Comparison of ENCODE assay signal across 19 cellular contexts in the genomic region with DNA sequence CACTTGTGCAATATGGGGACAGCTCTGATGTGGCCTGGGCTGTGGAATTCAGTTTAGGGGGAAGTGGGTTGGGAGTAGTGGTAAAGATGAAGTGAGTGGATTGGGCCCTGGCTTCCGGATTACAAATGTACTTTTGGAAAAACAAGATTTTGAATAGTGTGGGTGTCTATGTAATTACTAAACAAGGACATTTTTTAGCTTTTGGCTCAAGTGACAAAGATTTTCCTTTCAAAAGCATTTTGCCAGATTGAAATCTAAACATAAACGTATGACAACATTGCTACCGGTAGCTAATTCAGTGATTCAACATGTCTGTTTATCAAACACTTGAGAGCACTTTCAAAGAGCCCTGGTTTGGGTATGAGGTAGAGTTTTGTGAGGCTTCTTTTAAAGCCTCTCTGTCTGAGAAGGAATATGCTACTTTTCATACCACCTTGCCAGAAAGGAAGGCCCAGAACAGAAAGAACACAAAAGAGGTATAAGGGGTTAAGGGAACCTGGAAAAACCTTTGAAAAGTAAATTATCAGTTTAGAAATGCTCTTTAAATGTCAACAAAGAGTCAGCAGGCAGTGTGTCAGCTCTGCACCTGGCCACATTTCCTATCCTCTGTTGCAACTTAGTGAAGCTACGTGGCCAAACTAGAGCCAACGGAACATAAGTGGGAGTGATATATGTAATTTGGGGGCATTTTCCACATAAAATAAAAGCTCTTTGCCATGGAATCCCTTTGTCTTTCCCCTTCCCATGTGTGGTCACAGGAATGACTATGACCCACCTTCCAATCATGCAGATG.
A peak's percentile ranks its signal among the peaks of the same experiment; 100 is the strongest.
DNase-seq lines count a peak whose midpoint lies in the region; ATAC-seq, FAIRE-seq and TF ChIP-seq lines count a peak whose summit lies in the region.
"Had no signal": no experiment of that assay in that cellular context is flagged by ENCODE, and none has a peak within 500 bp of the region (broad histone marks: within the 10 kb centered on the region; RNA-seq: fewer than 3 reads in every experiment).

No MANE protein-coding gene starts in this region.

- no TSS peak for BruUV-seq in endothelial cell of umbilical vein (replicated peaks; lab: Mats Ljungman, UMichigan)

- TF ChIP-seq CTCF in endothelial cell of umbilical vein (IDR thresholded peaks at IDR 0.05; ENCODE audit: extremely low read depth in 1 of 2, insufficient read depth in 1 of 2, low read depth in 1 of 2, low read length in 2 of 2) (no peak), pancreas (IDR thresholded peaks at IDR 0.05) (no peak)

- H3K4me3 ChIP-seq in Jurkat, Clone E6-1 (ENCODE audit: low read length): no peak overlapping the region
- H3K4me3 ChIP-seq in endothelial cell of umbilical vein (replicated peaks in 1 of 3; ENCODE audit: insufficient read depth in 1 of 3, low read depth in 1 of 3, low read length in 3 of 3) (no peak overlapping the region), pancreas (no peak overlapping the region)
- H3K4me3 ChIP-seq: SK-N-MC had no signal

- H3K27me3 ChIP-seq in endothelial cell of umbilical vein (ENCODE audit: control insufficient read depth in 2 of 2, insufficient read depth in 2 of 2, low read length in 2 of 2) (no peaks in the 10 kb centered on the region), pancreas (no peaks in the 10 kb centered on the region)

- H3K4me1 ChIP-seq in endothelial cell of umbilical vein (ENCODE audit: control insufficient read depth, extremely low read depth, insufficient read depth, low read length) (peaks cover 4% of the 10 kb centered on the region), pancreas (peaks cover 5 to 23% (median 12%) of the 10 kb centered on the region in 3 donors)

- dilution Hi-C loops in endothelial cell of umbilical vein (cut with MboI; ENCODE audit: extremely low pct_ligation_motif_present, low sequenced_read_pairs): no loop called here

- H3K9ac ChIP-seq in endothelial cell of umbilical vein (replicated peaks; ENCODE audit: extremely low read depth, insufficient read depth, low read length): no peak overlapping the region

- H3K36me3 ChIP-seq in endothelial cell of umbilical vein (ENCODE audit: control insufficient read depth in 2 of 2, extremely low read depth in 1 of 2, insufficient read depth in 2 of 2, low read length in 2 of 2) (no peaks in the 10 kb centered on the region), pancreas (no peaks in the 10 kb centered on the region)

- 38% methylated on average over 5 of the region's 5 CpGs for WGBS in pancreas, 2 donors

- no peaks in the 10 kb centered on the region for H3K9me1 ChIP-seq in endothelial cell of umbilical vein (replicated peaks; ENCODE audit: control insufficient read depth, extremely low read depth, insufficient read depth, low read length)

- DNase-seq in DMS153 (lab: John Stamatoyannopoulos, UW) (peak; percentile 21), DMS153 treated with DMSO at 0.1 percent for 48 hours (lab: John Stamatoyannopoulos, UW; ENCODE audit: unreplicated experiment) (no peak), endothelial cell of umbilical vein (ENCODE audit: low read depth, low spot score) (peak; percentile 7), pancreas (peak in 4 of 6 donors; percentile 32 to 61 (median 47)), ecto neural progenitor cell (ENCODE audit: low spot score) (no peak), HCEC 1CT (no peak)
- DNase-seq in Jurkat, Clone E6-1 (ENCODE audit: low read depth, low spot score): peak; percentile 9
- no peak for DNase-seq in stimulated activated CD4-positive, alpha-beta T cell treated with anti-CD3 and anti-CD28 coated beads, Interleukin-4, amount 100 ng/mL, for 1 hour
- DNase-seq: AML-193, GF-D8, KBM-7, NCI-H1105, NCI-H2081 treated with DMSO at 0.1 percent for 48 hours, NCI-H524 had no signal

- no peak overlapping the region for H3K27ac ChIP-seq in endothelial cell of umbilical vein (ENCODE audit: insufficient read depth, low read depth, low read length)
- H3K27ac ChIP-seq in pancreas: peak overlapping the region in 3 of 4 donors; percentile 23 to 62 (median 48)
- H3K27ac ChIP-seq: 22Rv1, SK-N-MC had no signal

- no peaks in the 10 kb centered on the region for H4K20me1 ChIP-seq in endothelial cell of umbilical vein (replicated peaks; ENCODE audit: control insufficient read depth, extremely low read depth, insufficient read depth, low read length)

- POLR2A ChIA-PET in endothelial cell of umbilical vein (lab: Charles Lee): no interaction called here

- CTCF ChIA-PET in endothelial cell of umbilical vein (lab: Charles Lee): no interaction called here

- ATAC-seq in pancreas: peak; percentile 83 to 91 (median 86)
- ATAC-seq: HCT116, Right ventricle myocardium inferior had no signal

- no peak overlapping the region for H3K4me2 ChIP-seq in endothelial cell of umbilical vein (ENCODE audit: insufficient read depth, low read length)

- H3K79me2 ChIP-seq in endothelial cell of umbilical vein (ENCODE audit: control insufficient read depth, insufficient read depth, low read length): no peaks in the 10 kb centered on the region

- no peak for TF ChIP-seq POLR2A in endothelial cell of umbilical vein (IDR thresholded peaks at IDR 0.05; ENCODE audit: low read depth, low read length)

- no peak overlapping the region for H2AFZ ChIP-seq in endothelial cell of umbilical vein (ENCODE audit: low read depth, low read length)

- no peaks in the 10 kb centered on the region for H3K9me3 ChIP-seq in endothelial cell of umbilical vein (replicated peaks; ENCODE audit: control insufficient read depth, insufficient read depth, low read length)
- no peaks in the 10 kb centered on the region for H3K9me3 ChIP-seq in pancreas

- intact Hi-C loops in endothelial cell of umbilical vein (cut with micrococcal nuclease): no loop called here
- intact Hi-C loops in pancreas (cut with DNase I): no loop called here

- FAIRE-seq in endothelial cell of umbilical vein (lab: Jason Lieb, UNC): no peak
- FAIRE-seq in pancreas (lab: Jason Lieb, UNC): no peak
- FAIRE-seq: RCC 7860 had no signal

TF ChIP-seq in endothelial cell of umbilical vein, 7 proteins besides CTCF, POLR2A, EP300 and RAD21:
- TF ChIP-seq EZH2 (IDR thresholded peaks at IDR 0.05; ENCODE audit: borderline replicate concordance, low read depth, low read length, severe bottlenecking) (no peak), POLR2AphosphoS5 (IDR thresholded peaks at IDR 0.05; ENCODE audit: insufficient read depth, low read depth, low read length) (no peak), GATA2 (IDR thresholded peaks at IDR 0.05; ENCODE audit: insufficient read depth, insufficient read length, low read depth, low read length) (no peak), MYC (IDR thresholded peaks at IDR 0.05; ENCODE audit: low read depth, low read length) (no peak), FOS (IDR thresholded peaks at IDR 0.05; ENCODE audit: borderline replicate concordance, insufficient read depth, low read length) (no peak), JUN (IDR thresholded peaks at IDR 0.05; ENCODE audit: borderline replicate concordance, insufficient read depth, insufficient read length, low read depth) (no peak)
- TF ChIP-seq, protein P1, sequence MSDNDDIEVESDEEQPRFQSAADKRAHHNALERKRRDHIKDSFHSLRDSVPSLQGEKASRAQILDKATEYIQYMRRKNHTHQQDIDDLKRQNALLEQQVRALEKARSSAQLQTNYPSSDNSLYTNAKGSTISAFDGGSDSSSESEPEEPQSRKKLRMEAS (IDR thresholded peaks at IDR 0.05; ENCODE audit: insufficient read depth, insufficient read length): no peak

Comparison
In these comparisons a context has a peak if more than half of its experiments do, and no peak if none do; other contexts are left out.
1. DNase-seq: peak in DMS153 (single experiment), Jurkat, Clone E6-1 (single experiment), endothelial cell of umbilical vein (single experiment) and pancreas (4 of 6); none in DMS153 treated with DMSO at 0.1 percent for 48 hours (single experiment), ecto neural progenitor cell (single experiment), stimulated activated CD4-positive, alpha-beta T cell treated with anti-CD3 and anti-CD28 coated beads, Interleukin-4, amount 100 ng/mL, for 1 hour (single experiment) and HCEC 1CT (single experiment).